ENCODE assay signal across 1 cellular context in genomic region chr21:37245151-37245550, GRCh38.
TF ChIP-seq lines count a peak whose summit lies in the region.

No MANE protein-coding gene starts in this region.

TF ChIP-seq in K562, 482 proteins besides CTCF, POLR2A, EP300 and RAD21:
- TF ChIP-seq ZNF561 (CRISPR knock-in tag; conservative IDR thresholded peaks at IDR 0.05) (no peak), EHMT2 (IDR thresholded peaks at IDR 0.05) (no peak), CBFA2T3 (IDR thresholded peaks at IDR 0.05) (no peak)
TF ChIP-seq in K562: peak in this region for 0.
